In genomic region chr4:48343035-48343434, GRCh38 we compare ENCODE assay signal across 9 cellular contexts. TPM values are rescaled to one million over a fixed set of nuclear protein-coding genes. Genes with fewer than 3 reads are reported as not detected.
DNase-seq lines count a peak whose midpoint lies in the region; ATAC-seq, FAIRE-seq and TF ChIP-seq lines count a peak whose summit lies in the region.
"Had no signal": no experiment of that assay in that cellular context is flagged by ENCODE, and none has a peak within 500 bp of the region (broad histone marks: within the 10 kb centered on the region; RNA-seq: fewer than 3 reads in every experiment).

No MANE protein-coding gene starts in this region.

- POLR2A ChIA-PET in GM12878 (lab: Charles Lee) = interaction anchor here (0.6 to 1.4 kb wide), 4 partner anchors 27 to 882 kb away, joined by 3 to 4 read pairs (median 3); no protein-coding TSS in a partner anchor

- CTCF ChIA-PET in GM12878 (lab: Yijun Ruan, JAX) = interaction anchor here (1.0 to 1.9 kb wide), 5 partner anchors 9 to 216 kb away, joined by 3 to 5 read pairs (median 4); no protein-coding TSS in a partner anchor

- H3K4me1 Mint-ChIP-seq in stimulated activated naive CD8-positive, alpha-beta T cell treated with anti-CD3 and anti-CD28 coated beads, Interleukin-15, Interleukin-2, amounts not matched to agents 100 ng/mL and 50 ng/mL, for 24 hours (ENCODE audit: low read depth) = peaks cover 64% of the 10 kb centered on the region

- H3K27me3 ChIP-seq in GM12878 (replicated peaks in 1 of 2; ENCODE audit: control insufficient read depth in 2 of 2, insufficient read depth in 2 of 2, low read length in 1 of 2) = no peaks in the 10 kb centered on the region

- no peaks in the 10 kb centered on the region for H3K9me3 ChIP-seq in GM12878 (replicated peaks; ENCODE audit: control insufficient read depth, insufficient read depth, low read length)
- no peaks in the 10 kb centered on the region for H3K9me3 ChIP-seq in mesodermal cell (ENCODE audit: control insufficient read depth, low read length)

- H3K4me1 ChIP-seq in GM12878 (ENCODE audit: control insufficient read depth, insufficient read depth, low read length) (no peaks in the 10 kb centered on the region), mesodermal cell (ENCODE audit: control insufficient read depth, insufficient read depth, low read length, poor library complexity, severe bottlenecking) (peaks cover 32% of the 10 kb centered on the region)

- in situ Hi-C loops in GM12878 (cut with MboI) = no loop called here

- H3K79me2 ChIP-seq in GM12878 (ENCODE audit: control insufficient read depth, insufficient read depth, low read length) = peaks cover 61% of the 10 kb centered on the region

- DNase-seq in stimulated activated naive CD8-positive, alpha-beta T cell treated with anti-CD3 and anti-CD28 coated beads, Interleukin-15, Interleukin-2, amounts not matched to agents 100 U/mL and 50 U/mL, for 24 hours = no peak
- DNase-seq in GM12878 (ENCODE audit: low read depth, low spot score) (no peak), Ammon's horn (ENCODE audit: low spot score) (no peak), SKM-1 treated with dmso at 0.1 percent for 144 hours (lab: John Stamatoyannopoulos, UW; ENCODE audit: unreplicated experiment) (no peak), GM03348 (ENCODE audit: low spot score) (no peak), NCI-H187 (lab: John Stamatoyannopoulos, UW) (no peak)
- DNase-seq: NCI-H1930 had no signal

- H3K27ac ChIP-seq in GM12878 (ENCODE audit: control insufficient read depth, insufficient read depth) = no peak overlapping the region
- H3K27ac ChIP-seq in mesodermal cell (ENCODE audit: low read depth, low read length, severe bottlenecking) = no peak overlapping the region

- peak overlapping the region; percentile 59 for H3K4me2 ChIP-seq in GM12878 (ENCODE audit: control insufficient read depth, insufficient read depth)

- no peak for TF ChIP-seq POLR2A in GM12878 (IDR thresholded peaks at IDR 0.05; ENCODE audit: low read depth, low read length)

- H3K9me3 Mint-ChIP-seq in stimulated activated naive CD8-positive, alpha-beta T cell treated with anti-CD3 and anti-CD28 coated beads, Interleukin-15, Interleukin-2, amounts not matched to agents 100 ng/mL and 50 ng/mL, for 24 hours = no peaks in the 10 kb centered on the region

- TF ChIP-seq EP300 in GM12878 (IDR thresholded peaks at IDR 0.05; ENCODE audit: borderline replicate concordance in 1 of 2, control insufficient read depth in 1 of 2, low read depth in 2 of 2, low read length in 2 of 2) = no peak

- no peak overlapping the region for H3K27ac Mint-ChIP-seq in stimulated activated naive CD8-positive, alpha-beta T cell treated with anti-CD3 and anti-CD28 coated beads, Interleukin-15, Interleukin-2, amounts not matched to agents 100 ng/mL and 50 ng/mL, for 24 hours

- H3K9ac ChIP-seq in GM12878 (ENCODE audit: control insufficient read depth, insufficient read depth, low read length) = no peak overlapping the region

- TF ChIP-seq RAD21 in GM12878 (IDR thresholded peaks at IDR 0.05; ENCODE audit: insufficient read depth, low read depth, low read length) = no peak

- ATAC-seq in stimulated activated naive CD8-positive, alpha-beta T cell treated with anti-CD3 and anti-CD28 coated beads, Interleukin-15, Interleukin-2, amounts not matched to agents 100 U/mL and 50 U/mL, for 24 hours = no peak
- ATAC-seq in GM12878 = no peak

- SMC1A ChIA-PET in GM12878 (lab: Charles Lee; ENCODE audit: uncharacterized antibody, unreplicated experiment) = interaction anchor here (0.7 to 5.1 kb wide), 8 partner anchors 8 to 236 kb away, joined by 3 to 26 read pairs (median 4); no protein-coding TSS in a partner anchor

- intact Hi-C loops in GM12878 (cut with micrococcal nuclease; ENCODE audit: unreplicated experiment) = loop anchor here (5.0 kb wide), 2 partner anchors 151 to 431 kb away; partner anchors contain the start of gene NFXL1

- no peaks in the 10 kb centered on the region for H4K20me1 ChIP-seq in GM12878 (ENCODE audit: control insufficient read depth, insufficient read depth)

- no TSS peak for BruUV-seq in GM12878 (replicated peaks; lab: Mats Ljungman, UMichigan)

- H3K36me3 ChIP-seq in GM12878 (ENCODE audit: control insufficient read depth in 2 of 2, insufficient read depth in 2 of 2, low read length in 1 of 2) = no peaks in the 10 kb centered on the region
- H3K36me3 ChIP-seq in mesodermal cell (ENCODE audit: control insufficient read depth, insufficient read depth, low read length) = no peaks in the 10 kb centered on the region

- WGBS in GM12878 (ENCODE audit: insufficient coverage, insufficient replicate concordance, low lambda C conversion rate, missing lambda C conversion rate) = 35% methylated on average over 3 of the region's 3 CpGs
- WGBS in mesodermal cell (ENCODE audit: insufficient coverage in 2 of 2), 2 experiments = 38 to 45% methylated on average over 1 to 2 of the region's 3 CpGs

- H3K4me3 Mint-ChIP-seq in stimulated activated naive CD8-positive, alpha-beta T cell treated with anti-CD3 and anti-CD28 coated beads, Interleukin-15, Interleukin-2, amounts not matched to agents 100 ng/mL and 50 ng/mL, for 24 hours = peak overlapping the region; percentile 94

- RAD21 ChIA-PET in GM12878 (lab: Charles Lee; ENCODE audit: unreplicated experiment) = interaction anchor here (0.9 to 2.1 kb wide), 5 partner anchors 11 to 215 kb away, joined by 4 to 7 read pairs (median 5); no protein-coding TSS in a partner anchor

- peaks cover 7% of the 10 kb centered on the region for H3K36me3 Mint-ChIP-seq in stimulated activated naive CD8-positive, alpha-beta T cell treated with anti-CD3 and anti-CD28 coated beads, Interleukin-15, Interleukin-2, amounts not matched to agents 100 ng/mL and 50 ng/mL, for 24 hours (ENCODE audit: low read depth)

- H3K4me3 ChIP-seq in GM12878 = peak overlapping the region; percentile 94
- H3K4me3 ChIP-seq in mesodermal cell (ENCODE audit: extremely low read depth, insufficient read depth, low read length, poor library complexity, severe bottlenecking) = peak overlapping the region; percentile 95

- no peaks in the 10 kb centered on the region for H3K27me3 Mint-ChIP-seq in stimulated activated naive CD8-positive, alpha-beta T cell treated with anti-CD3 and anti-CD28 coated beads, Interleukin-15, Interleukin-2, amounts not matched to agents 100 ng/mL and 50 ng/mL, for 24 hours

- H2AFZ ChIP-seq in GM12878 (ENCODE audit: control insufficient read depth, low read depth, low read length) = no peak overlapping the region

- no peak for TF ChIP-seq CTCF in GM12878 (IDR thresholded peaks at IDR 0.05 in 2 of 3, conservative IDR thresholded peaks at IDR 0.05 in 1 of 3; ENCODE audit: control insufficient read depth in 2 of 3, extremely low read depth in 1 of 3, insufficient read depth in 1 of 3, low read depth in 3 of 3, low read length in 3 of 3)

- FAIRE-seq in GM12878 (lab: Jason Lieb, UNC) = no peak

TF ChIP-seq in GM12878, 131 proteins besides CTCF, POLR2A, EP300 and RAD21:
- TF ChIP-seq ATF2 (IDR thresholded peaks at IDR 0.05; ENCODE audit: low read length) (no peak), ETV6 (conservative IDR thresholded peaks at IDR 0.05 in 1 of 2, IDR thresholded peaks at IDR 0.05 in 1 of 2; ENCODE audit: borderline replicate concordance in 1 of 2, low read depth in 1 of 2) (no peak), MAX (IDR thresholded peaks at IDR 0.05; ENCODE audit: low read depth, low read length) (no peak)

RNA-seq across cellular contexts. Expression of gene SLAIN2, which starts 1.7 kb away (rescaled TPM):
- 28.9 and 40.8 TPM in 2 replicates for total RNA-seq in GM12878 (2013; cell fraction: nucleolus; rRNA removed)
- total RNA-seq in GM12878 (2014; rRNA removed) (11.4 and 17.5 TPM in 2 replicates), GM12878 (2014; rRNA removed; fragmentation: Illumina TruSeq; extraction: Trizol) (36.7 and 38.5 TPM in 2 replicates), GM12878 (2021) (34.8 and 39.2 TPM in 2 replicates)
- 32.5 TPM for polyA plus RNA-seq in GM12878 (2011; ENCODE audit: low read depth)
- polyA plus RNA-seq in GM12878 (2011; rRNA removed) (24.3 and 26.1 TPM in 2 replicates), GM12878 (2014; fragmentation: Illumina TruSeq; extraction: Trizol) (73.5 and 96.6 TPM in 2 replicates), GM12878 (2014; fragmentation: Nextera tagmentation; extraction: Ambion mirVana) (1 to 10 TPM; 4.3 to 6.0 TPM), GM12878 (2014; rRNA removed) (13.5 and 13.8 TPM in 2 replicates), GM12878 (2016; fragmentation: Nextera tagmentation; extraction: Ambion mirVana) (10 to 100 TPM; 26.6 to 28.9 TPM)
- 19.2 and 19.7 TPM in 2 replicates for polyA plus RNA-seq in GM12878 (2011; cell fraction: cytosol; rRNA removed)
- polyA plus RNA-seq in GM12878 (2011; cell fraction: nucleus; rRNA removed) = 6.2 and 13.6 TPM in 2 replicates
- polyA plus RNA-seq in GM12878 (2012) = 28.0 and 28.8 TPM in 2 replicates
- 23.3 and 38.5 TPM in 2 replicates for polyA minus RNA-seq in GM12878 (2011; rRNA and poly(A)+ RNA removed)
- 10.8 and 13.3 TPM in 2 replicates for polyA minus RNA-seq in GM12878 (2011; cell fraction: cytosol; rRNA and poly(A)+ RNA removed)
- polyA minus RNA-seq in GM12878 (2011; cell fraction: nucleus; rRNA and poly(A)+ RNA removed) = 10.9 and 35.0 TPM in 2 replicates
- polyA plus RNA-seq in mesodermal cell (2013, experiment 1 of 2) = 53.7 TPM
- polyA plus RNA-seq in mesodermal cell (2013, experiment 2 of 2) = 54.1 TPM
